In genomic region chr2:70243804-70244584, GRCh38 we compare ENCODE assay signal across 1 cellular context.
TF ChIP-seq lines count a peak whose summit lies in the region.

No MANE protein-coding gene starts in this region.

TF ChIP-seq in GM12878, 131 proteins besides CTCF, POLR2A, EP300 and RAD21:
- no peak for TF ChIP-seq PKNOX1 (IDR thresholded peaks at IDR 0.05)
- no peak for TF ChIP-seq RELB (IDR thresholded peaks at IDR 0.05; ENCODE audit: low read depth)
- TF ChIP-seq NKRF (conservative IDR thresholded peaks at IDR 0.05): no peak
- TF ChIP-seq SIN3A (IDR thresholded peaks at IDR 0.05; ENCODE audit: low read depth, low read length): no peak
- no peak for TF ChIP-seq MYC (IDR thresholded peaks at IDR 0.05; ENCODE audit: insufficient read depth, insufficient read length, insufficient replicate concordance, low read length, severe bottlenecking)
- no peak for TF ChIP-seq TCF3 (IDR thresholded peaks at IDR 0.05; ENCODE audit: borderline replicate concordance, insufficient read depth, low read depth, low read length)
- TF ChIP-seq MEF2B (IDR thresholded peaks at IDR 0.05; ENCODE audit: partially characterized antibody, poor library complexity, severe bottlenecking): no peak
- TF ChIP-seq RAD51 (IDR thresholded peaks at IDR 0.05): no peak
- no peak for TF ChIP-seq NRF1 (conservative IDR thresholded peaks at IDR 0.05; ENCODE audit: low read depth, low read length)
- TF ChIP-seq ATF2 (IDR thresholded peaks at IDR 0.05; ENCODE audit: low read length): no peak
- no peak for TF ChIP-seq RB1 (IDR thresholded peaks at IDR 0.05; ENCODE audit: borderline replicate concordance)
- no peak for TF ChIP-seq MLLT1 (IDR thresholded peaks at IDR 0.05)
- TF ChIP-seq ZBED1 (IDR thresholded peaks at IDR 0.05; ENCODE audit: borderline replicate concordance): no peak
- TF ChIP-seq SMC3 (IDR thresholded peaks at IDR 0.05; ENCODE audit: borderline replicate concordance, low read length): no peak
- no peak for TF ChIP-seq ELK1 (IDR thresholded peaks at IDR 0.05; ENCODE audit: low read depth, low read length)
- TF ChIP-seq HCFC1 (IDR thresholded peaks at IDR 0.05; ENCODE audit: low read length): no peak
- TF ChIP-seq BHLHE40 (IDR thresholded peaks at IDR 0.05; ENCODE audit: borderline replicate concordance in 1 of 2, low read depth in 2 of 2, low read length in 1 of 2): no peak
- TF ChIP-seq ZNF622 (IDR thresholded peaks at IDR 0.05): no peak
- no peak for TF ChIP-seq MTA3 (IDR thresholded peaks at IDR 0.05; ENCODE audit: borderline replicate concordance, low read length)
